ENCODE assay signal across 1 cellular context in genomic region chr14:22871962-22872832, GRCh38.
TF ChIP-seq lines count a peak whose summit lies in the region.

No MANE protein-coding gene starts in this region.

TF ChIP-seq in SK-N-SH, 30 proteins besides CTCF, POLR2A, EP300 and RAD21 (continued from another document):
- TF ChIP-seq REST (IDR thresholded peaks at IDR 0.05; ENCODE audit: low read depth, low read length) = 0 out of 2 replicates have a peak, but pooled peaks have one; percentile 21
- peak; percentile 62 for TF ChIP-seq GABPA (IDR thresholded peaks at IDR 0.05; ENCODE audit: low read depth)
- no peak for TF ChIP-seq MEF2A (IDR thresholded peaks at IDR 0.05; ENCODE audit: borderline replicate concordance, low read depth)
- TF ChIP-seq TAF1 (IDR thresholded peaks at IDR 0.05; ENCODE audit: borderline replicate concordance, low read depth, low read length) = 0 out of 2 replicates have a peak, but pooled peaks have one; percentile 22
- no peak for TF ChIP-seq FOSL2 (IDR thresholded peaks at IDR 0.05; ENCODE audit: borderline replicate concordance, low read depth)
- TF ChIP-seq EZH2phosphoT487 (IDR thresholded peaks at IDR 0.05; ENCODE audit: borderline replicate concordance, low read depth) = no peak
- TF ChIP-seq ELF1 (IDR thresholded peaks at IDR 0.05) = peak; percentile 43; the same call in 1 of the 2 replicates
- 0 out of 2 replicates have a peak, but pooled peaks have one; percentile 18 for TF ChIP-seq NFIC (IDR thresholded peaks at IDR 0.05; ENCODE audit: borderline replicate concordance)
- TF ChIP-seq SMC3 (IDR thresholded peaks at IDR 0.05; ENCODE audit: low read depth, low read length) = peak; percentile 55
- TF ChIP-seq, protein P1, sequence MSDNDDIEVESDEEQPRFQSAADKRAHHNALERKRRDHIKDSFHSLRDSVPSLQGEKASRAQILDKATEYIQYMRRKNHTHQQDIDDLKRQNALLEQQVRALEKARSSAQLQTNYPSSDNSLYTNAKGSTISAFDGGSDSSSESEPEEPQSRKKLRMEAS (IDR thresholded peaks at IDR 0.05; ENCODE audit: low read depth) = 0 out of 2 replicates have a peak, but pooled peaks have one; percentile 48
- no peak; the same call in 1 of the 2 replicates for TF ChIP-seq TCF12 (IDR thresholded peaks at IDR 0.05)
- TF ChIP-seq NRF1 (IDR thresholded peaks at IDR 0.05; ENCODE audit: low read depth, low read length) = peak; percentile 19; the same call in 1 of the 2 replicates
- TF ChIP-seq YY1 (IDR thresholded peaks at IDR 0.05; ENCODE audit: low read depth) = no peak
